Comparison of ENCODE assay signal across 8 cellular contexts in the genomic region with DNA sequence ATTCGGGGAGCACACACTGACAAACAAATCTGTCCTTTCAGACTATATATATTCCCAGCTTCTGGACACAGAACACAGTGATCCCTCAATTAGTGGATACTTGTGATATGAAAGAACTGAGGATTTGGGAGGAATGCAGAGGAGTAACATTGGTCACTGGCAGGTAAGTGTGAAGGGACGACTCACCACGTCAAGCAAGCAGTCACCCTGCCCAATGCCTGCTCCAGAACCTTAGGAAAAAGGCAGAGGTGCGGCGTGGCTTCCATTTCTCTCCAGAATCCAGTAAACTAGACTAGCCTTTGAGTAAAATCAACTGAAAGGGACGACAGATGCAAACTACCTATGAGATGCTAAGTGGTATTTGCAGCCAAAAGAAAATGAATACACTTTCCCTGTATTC. TPM values are rescaled to one million over a fixed set of nuclear protein-coding genes. Genes with fewer than 3 reads are reported as not detected.
DNase-seq lines count a peak whose midpoint lies in the region; ATAC-seq, FAIRE-seq and TF ChIP-seq lines count a peak whose summit lies in the region.

No MANE protein-coding gene starts in this region.

- no peak overlapping the region for H2AFZ ChIP-seq in GM12878 (ENCODE audit: control insufficient read depth, low read depth, low read length)

- DNase-seq in cardiac muscle cell (ENCODE audit: low read depth in 1 of 2, low spot score in 1 of 2): no peak
- no peak for DNase-seq in Right ventricle myocardium superior
- no peak for DNase-seq in GM12878 (ENCODE audit: low read depth, low spot score)
- no peak for DNase-seq in memory B cell (ENCODE audit: low spot score in 2 of 2)
- no peak for DNase-seq in upper lobe of left lung
- DNase-seq in SHP77 (lab: John Stamatoyannopoulos, UW): no peak

- no peak for TF ChIP-seq CTCF in cardiac muscle cell (IDR thresholded peaks at IDR 0.05; ENCODE audit: low read depth, low read length)
- no peak for TF ChIP-seq CTCF in GM12878 (IDR thresholded peaks at IDR 0.05 in 2 of 3, conservative IDR thresholded peaks at IDR 0.05 in 1 of 3; ENCODE audit: control insufficient read depth in 2 of 3, extremely low read depth in 1 of 3, insufficient read depth in 1 of 3, low read depth in 3 of 3, low read length in 3 of 3)
- TF ChIP-seq CTCF in upper lobe of left lung (IDR thresholded peaks at IDR 0.05): no peak

- no TSS peak for BruUV-seq in GM12878 (replicated peaks; lab: Mats Ljungman, UMichigan)

- H3K9ac ChIP-seq in GM12878 (ENCODE audit: control insufficient read depth, insufficient read depth, low read length): peak overlapping the region; percentile 93

- H3K4me1 Mint-ChIP-seq in memory B cell: peaks cover 26% of the 10 kb centered on the region

- POLR2A ChIA-PET in GM12878 (lab: Charles Lee): interaction anchor here (1.0 kb wide), 1 partner anchor 10 kb away, joined by 3 read pairs; no protein-coding TSS in a partner anchor

- CTCF ChIA-PET in GM12878 (lab: Yijun Ruan, JAX): interaction anchor here (1.3 to 2.5 kb wide), 3 partner anchors 10 to 199 kb away, joined by 3 to 49 read pairs (median 15); a partner anchor contains a TSS

- SMC1A ChIA-PET in GM12878 (lab: Charles Lee; ENCODE audit: uncharacterized antibody, unreplicated experiment): no interaction called here

- peaks cover 4% of the 10 kb centered on the region for H3K27me3 Mint-ChIP-seq in memory B cell

- peaks cover 3% of the 10 kb centered on the region; the same call in 1 of the 2 replicates for H4K20me1 ChIP-seq in GM12878 (ENCODE audit: control insufficient read depth, insufficient read depth)

- TF ChIP-seq EP300 in GM12878 (IDR thresholded peaks at IDR 0.05; ENCODE audit: borderline replicate concordance in 1 of 2, control insufficient read depth in 1 of 2, low read depth in 2 of 2, low read length in 2 of 2): no peak
- no peak for TF ChIP-seq EP300 in upper lobe of left lung (IDR thresholded peaks at IDR 0.05)

- H3K27ac ChIP-seq in cardiac muscle cell (no peak overlapping the region), GM12878 (ENCODE audit: control insufficient read depth, insufficient read depth) (no peak overlapping the region; the same call in 1 of the 2 replicates), upper lobe of left lung (peak overlapping the region; percentile 89 to 94 (median 92))

- no peaks in the 10 kb centered on the region for H3K4me1 ChIP-seq in cardiac muscle cell (ENCODE audit: low read depth)
- peaks cover 5% of the 10 kb centered on the region for H3K4me1 ChIP-seq in GM12878 (ENCODE audit: control insufficient read depth, insufficient read depth, low read length)
- peaks cover 14 to 27% (median 22%) of the 10 kb centered on the region in 4 donors for H3K4me1 ChIP-seq in upper lobe of left lung

- FAIRE-seq in GM12878 (lab: Jason Lieb, UNC): no peak

- H3K79me2 ChIP-seq in GM12878 (ENCODE audit: control insufficient read depth, insufficient read depth, low read length): peaks cover 35% of the 10 kb centered on the region

- H3K36me3 ChIP-seq in cardiac muscle cell (peaks cover 8% of the 10 kb centered on the region), GM12878 (ENCODE audit: control insufficient read depth in 2 of 2, insufficient read depth in 2 of 2, low read length in 1 of 2) (peaks cover 0 to under 1% of the 10 kb centered on the region in 2 experiments; a peak in 2 of 4 replicates), upper lobe of left lung (peaks cover 4 to 15% (median 8%) of the 10 kb centered on the region in 4 donors)

- no peak for TF ChIP-seq RAD21 in GM12878 (IDR thresholded peaks at IDR 0.05; ENCODE audit: insufficient read depth, low read depth, low read length)

- no peaks in the 10 kb centered on the region for H3K9me3 ChIP-seq in cardiac muscle cell (ENCODE audit: low read depth)
- H3K9me3 ChIP-seq in GM12878 (replicated peaks; ENCODE audit: control insufficient read depth, insufficient read depth, low read length): no peaks in the 10 kb centered on the region
- no peaks in the 10 kb centered on the region for H3K9me3 ChIP-seq in upper lobe of left lung

- TF ChIP-seq POLR2A in GM12878 (IDR thresholded peaks at IDR 0.05; ENCODE audit: low read depth, low read length) (no peak), upper lobe of left lung (IDR thresholded peaks at IDR 0.05) (no peak)

- intact Hi-C loops in Right ventricle myocardium superior (cut with DNase I) (no loop called here), GM12878 (cut with micrococcal nuclease; ENCODE audit: unreplicated experiment) (no loop called here)

- WGBS in GM12878 (ENCODE audit: insufficient coverage, insufficient replicate concordance, low lambda C conversion rate, missing lambda C conversion rate): 18% methylated on average over 6 of the region's 6 CpGs
- 39 to 40% methylated on average over 6 of the region's 6 CpGs for WGBS in upper lobe of left lung, 2 donors

- H3K4me3 Mint-ChIP-seq in memory B cell: peak overlapping the region; percentile 94

- RAD21 ChIA-PET in GM12878 (lab: Charles Lee; ENCODE audit: unreplicated experiment): interaction anchor here (1.4 kb wide), 1 partner anchor 34 kb away, joined by 5 read pairs; no protein-coding TSS in a partner anchor

- H3K27ac Mint-ChIP-seq in memory B cell: peak overlapping the region; percentile 95

- H3K9me3 Mint-ChIP-seq in memory B cell: no peaks in the 10 kb centered on the region

- H3K27me3 ChIP-seq in cardiac muscle cell (peaks cover 24% of the 10 kb centered on the region), GM12878 (replicated peaks in 1 of 2; ENCODE audit: control insufficient read depth in 2 of 2, insufficient read depth in 2 of 2, low read length in 1 of 2) (no peaks in the 10 kb centered on the region), upper lobe of left lung (no peaks in the 10 kb centered on the region)

- ATAC-seq in Right ventricle myocardium superior (ENCODE audit: poor library complexity): no peak
- no peak for ATAC-seq in GM12878
- no peak for ATAC-seq in memory B cell (ENCODE audit: low read depth)
- ATAC-seq in upper lobe of left lung (ENCODE audit: low FRiP score in 2 of 2): no peak
- ATAC-seq in HG03175 (IDR thresholded peaks at IDR 0.05; ENCODE audit: unreplicated experiment): no peak
- ATAC-seq in GM21515 (IDR thresholded peaks at IDR 0.05; ENCODE audit: unreplicated experiment): no peak

- H3K4me3 ChIP-seq in cardiac muscle cell (peak overlapping the region; percentile 87), GM12878 (peak overlapping the region; percentile 86), upper lobe of left lung (peak overlapping the region; percentile 90 to 100 (median 95))

- in situ Hi-C loops in GM12878 (cut with MboI): no loop called here

- H3K4me2 ChIP-seq in GM12878 (ENCODE audit: control insufficient read depth, insufficient read depth): peak overlapping the region; percentile 94

- peaks cover 2% of the 10 kb centered on the region for H3K36me3 Mint-ChIP-seq in memory B cell

TF ChIP-seq in GM12878, 131 proteins besides CTCF, POLR2A, EP300 and RAD21 (continues in another document):
- TF ChIP-seq EGR1 (IDR thresholded peaks at IDR 0.05; ENCODE audit: borderline replicate concordance in 1 of 2, low read depth in 2 of 2, low read length in 2 of 2): no peak
- TF ChIP-seq WRNIP1 (IDR thresholded peaks at IDR 0.05; ENCODE audit: borderline replicate concordance, low read depth, low read length): no peak
- no peak for TF ChIP-seq ZNF24 (IDR thresholded peaks at IDR 0.05)
- no peak for TF ChIP-seq MEF2A (IDR thresholded peaks at IDR 0.05; ENCODE audit: insufficient read depth, low read depth, low read length)
- TF ChIP-seq, protein P1, sequence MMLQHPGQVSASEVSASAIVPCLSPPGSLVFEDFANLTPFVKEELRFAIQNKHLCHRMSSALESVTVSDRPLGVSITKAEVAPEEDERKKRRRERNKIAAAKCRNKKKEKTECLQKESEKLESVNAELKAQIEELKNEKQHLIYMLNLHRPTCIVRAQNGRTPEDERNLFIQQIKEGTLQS (IDR thresholded peaks at IDR 0.05; ENCODE audit: borderline replicate concordance, extremely low read depth, low read depth, low read length): no peak
- TF ChIP-seq ASH2L (IDR thresholded peaks at IDR 0.05; ENCODE audit: borderline replicate concordance, low read depth): no peak
- TF ChIP-seq, protein P2, sequence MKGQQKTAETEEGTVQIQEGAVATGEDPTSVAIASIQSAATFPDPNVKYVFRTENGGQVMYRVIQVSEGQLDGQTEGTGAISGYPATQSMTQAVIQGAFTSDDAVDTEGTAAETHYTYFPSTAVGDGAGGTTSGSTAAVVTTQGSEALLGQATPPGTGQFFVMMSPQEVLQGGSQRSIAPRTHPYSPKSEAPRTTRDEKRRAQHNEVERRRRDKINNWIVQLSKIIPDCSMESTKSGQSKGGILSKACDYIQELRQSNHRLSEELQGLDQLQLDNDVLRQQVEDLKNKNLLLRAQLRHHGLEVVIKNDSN (IDR thresholded peaks at IDR 0.05; ENCODE audit: borderline replicate concordance, extremely low read length, insufficient read depth, low read depth, low read length): no peak
- TF ChIP-seq NR2F1 (conservative IDR thresholded peaks at IDR 0.05): no peak

RNA-seq across cellular contexts. Expression of a gene that starts 1.1 kb away (rescaled TPM):
- total RNA-seq in cardiac muscle cell: 18.0 and 20.8 TPM in 2 replicates
- polyA plus RNA-seq in cardiac muscle cell: 16.9 and 17.0 TPM in 2 replicates
- 20.9 TPM for total RNA-seq in Right ventricle myocardium superior
- 95.8 and 133 TPM in 2 replicates for total RNA-seq in GM12878 (2013; cell fraction: nucleolus; rRNA removed)
- total RNA-seq in GM12878 (2014; rRNA removed): 13.8 and 18.1 TPM in 2 replicates
- total RNA-seq in GM12878 (2014; rRNA removed; fragmentation: Illumina TruSeq; extraction: Trizol): 16.3 and 17.4 TPM in 2 replicates
- total RNA-seq in GM12878 (2021): 15.8 and 17.1 TPM in 2 replicates
- polyA plus RNA-seq in GM12878 (2011; ENCODE audit: low read depth): 8.9 TPM
- polyA plus RNA-seq in GM12878 (2011; rRNA removed): 27.2 and 27.6 TPM in 2 replicates
- polyA plus RNA-seq in GM12878 (2011; cell fraction: cytosol; rRNA removed): 12.7 and 15.6 TPM in 2 replicates
- polyA plus RNA-seq in GM12878 (2011; cell fraction: nucleus; rRNA removed): 105 and 122 TPM in 2 replicates
- 9.5 and 12.9 TPM in 2 replicates for polyA plus RNA-seq in GM12878 (2012)
- 14.3 and 20.7 TPM in 2 replicates for polyA plus RNA-seq in GM12878 (2014; fragmentation: Illumina TruSeq; extraction: Trizol)
- 1 to 10 TPM; 3.6 to 4.0 TPM for polyA plus RNA-seq in GM12878 (2014; fragmentation: Nextera tagmentation; extraction: Ambion mirVana)
- polyA plus RNA-seq in GM12878 (2014; rRNA removed): 12.2 and 14.4 TPM in 2 replicates
- 10 to 100 TPM; 11.3 to 13.1 TPM for polyA plus RNA-seq in GM12878 (2016; fragmentation: Nextera tagmentation; extraction: Ambion mirVana)
- 22.3 and 25.7 TPM in 2 replicates for polyA minus RNA-seq in GM12878 (2011; rRNA and poly(A)+ RNA removed)
- polyA minus RNA-seq in GM12878 (2011; cell fraction: cytosol; rRNA and poly(A)+ RNA removed): 4.5 and 5.3 TPM in 2 replicates
- 56.3 and 72.3 TPM in 2 replicates for polyA minus RNA-seq in GM12878 (2011; cell fraction: nucleus; rRNA and poly(A)+ RNA removed)
- 100 to 1,000 TPM in 1 of 6 donors, 10 to 100 TPM in 5; 19.6 to 141 (median 38.8) TPM for total RNA-seq in upper lobe of left lung

Comparison
In these comparisons a context has a peak if more than half of its experiments do, and no peak if none do; other contexts are left out.
1. H3K27ac ChIP-seq: peak in upper lobe of left lung (4 of 4); none in cardiac muscle cell (single experiment) and GM12878 (single experiment).
2. Peak in every context shown above with its lines, with median percentiles within 50 percentile points of each other: H3K4me3 ChIP-seq.